1 cellular context compared by ENCODE assay signal in genomic region chr1:167928457-167928852, GRCh38.
TF ChIP-seq lines count a peak whose summit lies in the region.

No MANE protein-coding gene starts in this region.

TF ChIP-seq in K562, 482 proteins besides CTCF, POLR2A, EP300 and RAD21 (continued from another document and continues in another):
- 0 out of 2 replicates have a peak, but pooled peaks have one; percentile 7 for TF ChIP-seq ZBTB40 (IDR thresholded peaks at IDR 0.05)
- no peak for TF ChIP-seq ZBTB40 (CRISPR knock-in tag; IDR thresholded peaks at IDR 0.05)
- no peak for TF ChIP-seq SMARCA5 (IDR thresholded peaks at IDR 0.05)
- TF ChIP-seq KLF13 (tag; IDR thresholded peaks at IDR 0.05; ENCODE audit: borderline replicate concordance, low read depth) = no peak
- TF ChIP-seq ZNF707 (CRISPR knock-in tag; conservative IDR thresholded peaks at IDR 0.05) = no peak
- TF ChIP-seq ELF2 (CRISPR knock-in tag; IDR thresholded peaks at IDR 0.05) = no peak
- TF ChIP-seq ZMIZ1 (IDR thresholded peaks at IDR 0.05; ENCODE audit: low read depth in 2 of 2, low read length in 2 of 2) = no peak
- TF ChIP-seq ZNF655 (CRISPR knock-in tag; IDR thresholded peaks at IDR 0.05) = no peak
- TF ChIP-seq ZNF23 (CRISPR knock-in tag; IDR thresholded peaks at IDR 0.05) = no peak
- no peak for TF ChIP-seq ZEB2 (IDR thresholded peaks at IDR 0.05)
- TF ChIP-seq ZNF444 (CRISPR knock-in tag; IDR thresholded peaks at IDR 0.05) = no peak
- no peak for TF ChIP-seq SREBF1 (IDR thresholded peaks at IDR 0.05; ENCODE audit: borderline replicate concordance, low read depth, low read length)
- TF ChIP-seq MCM5 (IDR thresholded peaks at IDR 0.05; ENCODE audit: low read depth) = no peak
- TF ChIP-seq AFF4 (CRISPR knock-in tag; IDR thresholded peaks at IDR 0.05) = 0 out of 2 replicates have a peak, but pooled peaks have one; percentile 30
- no peak for TF ChIP-seq HOXB6 (CRISPR knock-in tag; IDR thresholded peaks at IDR 0.05; ENCODE audit: borderline replicate concordance)
- TF ChIP-seq BRD4 (IDR thresholded peaks at IDR 0.05) = no peak
- TF ChIP-seq ZNF165 (CRISPR knock-in tag; IDR thresholded peaks at IDR 0.05; ENCODE audit: borderline replicate concordance) = no peak
- no peak for TF ChIP-seq ZSCAN29 (IDR thresholded peaks at IDR 0.05)
- no peak for TF ChIP-seq ZNF175 (CRISPR knock-in tag; IDR thresholded peaks at IDR 0.05; ENCODE audit: low read depth)
- no peak for TF ChIP-seq PRPF4 (IDR thresholded peaks at IDR 0.05; ENCODE audit: insufficient read depth, low read depth, low read length, poor library complexity, severe bottlenecking)
- peak; percentile 82 for TF ChIP-seq NFE2L1 (tag; IDR thresholded peaks at IDR 0.05; ENCODE audit: borderline replicate concordance, low read depth)
- no peak for TF ChIP-seq ZBTB33 (CRISPR knock-in tag; IDR thresholded peaks at IDR 0.05)
- no peak for TF ChIP-seq NCOA4 (IDR thresholded peaks at IDR 0.05; ENCODE audit: partially characterized antibody)
